ENCODE assay signal across 14 cellular contexts in genomic region chr15:83178869-83179325, GRCh38.
"Had no signal": no experiment of that assay in that cellular context is flagged by ENCODE, and none has a peak within 500 bp of the region (broad histone marks: within the 10 kb centered on the region; RNA-seq: fewer than 3 reads in every experiment).

No MANE protein-coding gene starts in this region.

- H3K27ac Mint-ChIP-seq: activated CD4-positive, alpha-beta memory T cell treated with anti-CD3 and anti-CD28 coated beads, Interleukin-2, amount 10 ng/mL, durations not matched to agents 7 days and 5 days; stimulated activated naive CD8-positive, alpha-beta T cell treated with anti-CD3 and anti-CD28 coated beads, Interleukin-15, Interleukin-2, amounts not matched to agents 100 ng/mL and 50 ng/mL, for 24 hours had no signal

- H3K9me3 Mint-ChIP-seq: activated CD4-positive, alpha-beta memory T cell treated with anti-CD3 and anti-CD28 coated beads, Interleukin-2, amount 10 ng/mL, durations not matched to agents 7 days and 5 days; activated T-cell treated with anti-CD3 and anti-CD28 coated beads, Interleukin-2, amount 50 U/mL, for 4 hours; neural crest cell; stimulated activated naive CD8-positive, alpha-beta T cell treated with anti-CD3 and anti-CD28 coated beads, Interleukin-15, Interleukin-2, amounts not matched to agents 100 ng/mL and 50 ng/mL, for 24 hours had no signal

- H3K4me3 Mint-ChIP-seq: activated CD4-positive, alpha-beta memory T cell treated with anti-CD3 and anti-CD28 coated beads, Interleukin-2, amount 10 ng/mL, durations not matched to agents 7 days and 5 days; activated T-cell treated with anti-CD3 and anti-CD28 coated beads, Interleukin-2, amount 50 U/mL, for 4 hours; neural crest cell; stimulated activated naive CD8-positive, alpha-beta T cell treated with anti-CD3 and anti-CD28 coated beads, Interleukin-15, Interleukin-2, amounts not matched to agents 100 ng/mL and 50 ng/mL, for 24 hours had no signal

- DNase-seq: activated CD4-positive, alpha-beta memory T cell treated with anti-CD3 and anti-CD28 coated beads, Interleukin-2, amount 10 ng/mL, durations not matched to agents 7 days and 5 days; activated effector memory CD4-positive, alpha-beta T cell treated with Interleukin-2 at 50 U/mL for 16 hours; activated naive CD4-positive, alpha-beta T cell treated with anti-CD3 and anti-CD28 coated beads, Interleukin-2, amount 50 U/mL, for 16 hours; activated T-cell treated with anti-CD3 and anti-CD28 coated beads, Interleukin-2, amount 50 U/mL, for 4 hours; dorsolateral prefrontal cortex; hippocampal formation; kidney; left ventricle myocardium superior; midbrain; psoas muscle; right lobe of liver; trophoblast cell had no signal

- H3K27me3 Mint-ChIP-seq: stimulated activated naive CD8-positive, alpha-beta T cell treated with anti-CD3 and anti-CD28 coated beads, Interleukin-15, Interleukin-2, amounts not matched to agents 100 ng/mL and 50 ng/mL, for 24 hours had no signal

- H3K4me1 Mint-ChIP-seq: activated CD4-positive, alpha-beta memory T cell treated with anti-CD3 and anti-CD28 coated beads, Interleukin-2, amount 10 ng/mL, durations not matched to agents 7 days and 5 days; neural crest cell had no signal
